In the genomic region with DNA sequence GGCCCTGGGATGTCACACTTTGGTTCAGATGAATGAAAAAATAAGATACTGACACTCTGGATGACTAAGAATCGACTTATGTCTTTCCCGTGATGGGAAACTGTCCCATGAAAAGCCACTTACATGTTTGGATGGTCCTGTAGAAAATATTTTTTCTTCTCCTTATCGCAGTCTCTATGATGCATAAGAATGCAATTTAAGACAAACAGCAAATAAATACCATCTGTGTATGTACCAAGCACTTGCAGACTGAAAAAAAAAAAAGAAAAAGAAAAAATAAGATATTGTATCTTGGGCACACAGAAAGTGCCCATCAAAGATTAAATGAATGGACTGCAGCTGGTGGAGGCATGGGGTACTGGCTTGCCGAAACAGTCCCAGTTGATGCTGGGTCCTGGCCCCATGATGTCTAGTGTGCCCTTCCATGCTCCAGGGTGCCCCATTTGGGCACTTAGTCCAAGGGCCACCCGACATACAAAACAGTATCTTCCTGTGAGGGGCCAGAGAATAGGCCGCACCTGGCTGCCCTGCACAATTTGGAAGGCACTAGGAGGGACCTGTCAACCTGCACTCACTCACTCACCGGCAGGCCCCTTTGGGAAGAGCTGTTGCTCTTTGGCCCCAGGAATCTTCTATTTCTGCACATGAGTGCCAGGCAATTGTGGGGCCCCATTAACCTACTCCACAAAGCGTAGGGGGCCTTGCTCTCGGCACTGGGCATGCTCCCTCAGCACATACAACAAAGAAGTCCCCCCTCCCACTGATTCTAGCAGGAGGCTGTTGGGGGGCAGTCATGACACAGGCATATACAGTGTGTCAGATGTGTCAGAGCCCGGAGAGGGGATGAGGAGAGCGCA, we compare ENCODE assay signal across 1 cellular context.
TF ChIP-seq lines count a peak whose summit lies in the region.

No MANE protein-coding gene starts in this region.

TF ChIP-seq in HEK293, 187 proteins besides CTCF, POLR2A, EP300 and RAD21 (continued from another document):
- TF ChIP-seq, protein P1, sequence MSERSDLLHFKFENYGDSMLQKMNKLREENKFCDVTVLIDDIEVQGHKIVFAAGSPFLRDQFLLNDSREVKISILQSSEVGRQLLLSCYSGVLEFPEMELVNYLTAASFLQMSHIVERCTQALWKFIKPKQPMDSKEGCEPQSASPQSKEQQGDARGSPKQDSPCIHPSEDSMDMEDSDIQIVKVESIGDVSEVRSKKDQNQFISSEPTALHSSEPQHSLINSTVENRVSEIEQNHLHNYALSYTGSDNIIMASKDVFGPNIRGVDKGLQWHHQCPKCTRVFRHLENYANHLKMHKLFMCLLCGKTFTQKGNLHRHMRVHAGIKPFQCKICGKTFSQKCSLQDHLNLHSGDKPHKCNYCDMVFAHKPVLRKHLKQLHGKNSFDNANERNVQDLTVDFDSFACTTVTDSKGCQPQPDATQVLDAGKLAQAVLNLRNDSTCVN (tag by site-specific recombination; optimal IDR thresholded peaks at IDR 0.05), result no peak
